8 cellular contexts compared by ENCODE assay signal in genomic region chr5:109407913-109408312, GRCh38. TPM values are rescaled to one million over a fixed set of nuclear protein-coding genes. Genes with fewer than 3 reads are reported as not detected.
A peak's percentile ranks its signal among the peaks of the same experiment; 100 is the strongest.
DNase-seq lines count a peak whose midpoint lies in the region; ATAC-seq and TF ChIP-seq lines count a peak whose summit lies in the region.

No MANE protein-coding gene starts in this region.

- peak in 1 of 3 donors; percentile 46 for DNase-seq in CD4-positive, CD25-positive, alpha-beta regulatory T cell
- DNase-seq in mammary epithelial cell (no peak), NCI-H2171 (lab: John Stamatoyannopoulos, UW) (no peak), posterior vena cava (ENCODE audit: low spot score) (no peak), NCI-H2171 treated with DMSO at 0.1 percent for 48 hours (lab: John Stamatoyannopoulos, UW) (no peak)
- DNase-seq in natural killer cell treated with Interleukin-12 subunit alpha and Interleukin-12 subunit beta and Interleukin-15 and Interleukin-18, amount 100 ng/mL, for 72 hours (ENCODE audit: low spot score) = no peak

- no peak for ATAC-seq in CD4-positive, CD25-positive, alpha-beta regulatory T cell (ENCODE audit: low read depth in 2 of 2)
- ATAC-seq in natural killer cell treated with Interleukin-12 subunit alpha and Interleukin-12 subunit beta and Interleukin-15 and Interleukin-18, amount 100 ng/mL, for 72 hours = no peak
- ATAC-seq in GM19351 (IDR thresholded peaks at IDR 0.05; ENCODE audit: unreplicated experiment) = no peak

- H3K4me1 Mint-ChIP-seq in CD4-positive, CD25-positive, alpha-beta regulatory T cell = peaks cover 32 to 64% (median 50%) of the 10 kb centered on the region in 4 donors
- peaks cover 45 to 56% of the 10 kb centered on the region in 2 donors for H3K4me1 Mint-ChIP-seq in natural killer cell treated with Interleukin-12 subunit alpha and Interleukin-12 subunit beta and Interleukin-15 and Interleukin-18, amount 100 ng/mL, for 72 hours (ENCODE audit: low read depth in 2 of 2)

- H3K9ac ChIP-seq in Loucy (ENCODE audit: low read depth, low read length, poor library complexity, severe bottlenecking) (peak overlapping the region; percentile 84), mammary epithelial cell (ENCODE audit: insufficient read depth, low read length) (peak overlapping the region; percentile 97)

- no peaks in the 10 kb centered on the region for H3K27me3 Mint-ChIP-seq in CD4-positive, CD25-positive, alpha-beta regulatory T cell
- H3K27me3 Mint-ChIP-seq in natural killer cell treated with Interleukin-12 subunit alpha and Interleukin-12 subunit beta and Interleukin-15 and Interleukin-18, amount 100 ng/mL, for 72 hours = no peaks in the 10 kb centered on the region

- H3K36me3 Mint-ChIP-seq in CD4-positive, CD25-positive, alpha-beta regulatory T cell = peaks cover 15% of the 10 kb centered on the region
- H3K36me3 Mint-ChIP-seq in natural killer cell treated with Interleukin-12 subunit alpha and Interleukin-12 subunit beta and Interleukin-15 and Interleukin-18, amount 100 ng/mL, for 72 hours = no peaks in the 10 kb centered on the region

- CTCF ChIA-PET in mammary epithelial cell (lab: Charles Lee; ENCODE audit: low non-redundant PET) = no interaction called here

- no peak overlapping the region for H2AFZ ChIP-seq in Loucy (ENCODE audit: low read length)
- no peak overlapping the region for H2AFZ ChIP-seq in mammary epithelial cell (ENCODE audit: low read depth, low read length)

- TF ChIP-seq CTCF in Loucy (conservative IDR thresholded peaks at IDR 0.05; ENCODE audit: low read length) (no peak), mammary epithelial cell (conservative IDR thresholded peaks at IDR 0.05 in 1 of 2, IDR thresholded peaks at IDR 0.05 in 1 of 2; ENCODE audit: extremely low read depth in 1 of 2, insufficient read depth in 1 of 2, low read depth in 1 of 2, low read length in 2 of 2) (no peak)

- no peaks in the 10 kb centered on the region for H3K36me3 ChIP-seq in CD4-positive, CD25-positive, alpha-beta regulatory T cell (ENCODE audit: control insufficient read depth, insufficient read depth, low read length)
- no peaks in the 10 kb centered on the region for H3K36me3 ChIP-seq in Loucy (ENCODE audit: insufficient read depth, low read length)
- no peaks in the 10 kb centered on the region for H3K36me3 ChIP-seq in mammary epithelial cell (ENCODE audit: insufficient read depth, low read length)

- H3K27me3 ChIP-seq in CD4-positive, CD25-positive, alpha-beta regulatory T cell (ENCODE audit: control insufficient read depth, insufficient read depth, low read length) = no peaks in the 10 kb centered on the region
- H3K27me3 ChIP-seq in Loucy (ENCODE audit: insufficient read depth, low read length, poor library complexity, severe bottlenecking) (no peaks in the 10 kb centered on the region), mammary epithelial cell (ENCODE audit: insufficient read depth, low read length) (no peaks in the 10 kb centered on the region)

- peak overlapping the region; percentile 94 for H3K4me2 ChIP-seq in Loucy (ENCODE audit: low read depth, low read length, poor library complexity, severe bottlenecking)
- peak overlapping the region; percentile 91 for H3K4me2 ChIP-seq in mammary epithelial cell (ENCODE audit: insufficient read depth, low read depth, low read length)

- H3K4me3 ChIP-seq in CD4-positive, CD25-positive, alpha-beta regulatory T cell (ENCODE audit: low read depth, low read length) = peak overlapping the region; percentile 95
- H3K4me3 ChIP-seq in Loucy (ENCODE audit: low read length, poor library complexity, severe bottlenecking) (peak overlapping the region; percentile 85), mammary epithelial cell (replicated peaks in 1 of 3; ENCODE audit: insufficient read depth in 1 of 3, low read depth in 2 of 3, low read length in 3 of 3) (peak overlapping the region; percentile 56 to 95 (median 95))

- intact Hi-C loops in mammary epithelial cell (cut with micrococcal nuclease) = loop anchor here (2.0 to 5.0 kb wide), 2 partner anchors 27 to 59 kb away; no protein-coding TSS in a partner anchor
- intact Hi-C loops in posterior vena cava (cut with DNase I) = no loop called here

- H3K4me1 ChIP-seq in CD4-positive, CD25-positive, alpha-beta regulatory T cell (ENCODE audit: control insufficient read depth, insufficient read depth, low read length, poor library complexity, severe bottlenecking) = peaks cover 46% of the 10 kb centered on the region
- H3K4me1 ChIP-seq in Loucy (ENCODE audit: insufficient read depth, low read length, poor library complexity, severe bottlenecking) (peaks cover 30% of the 10 kb centered on the region), mammary epithelial cell (ENCODE audit: insufficient read depth, low read length) (peaks cover 21% of the 10 kb centered on the region)

- dilution Hi-C loops in mammary epithelial cell (cut with HindIII; ENCODE audit: low sequenced_read_pairs) = no loop called here

- H4K20me1 ChIP-seq in Loucy (ENCODE audit: insufficient read depth, low read length, poor library complexity, severe bottlenecking) (peaks cover 49% of the 10 kb centered on the region), mammary epithelial cell (ENCODE audit: insufficient read depth, low read length) (no peaks in the 10 kb centered on the region)

- H3K79me2 ChIP-seq in Loucy (ENCODE audit: insufficient read depth, low read length) (peaks cover 59% of the 10 kb centered on the region), mammary epithelial cell (ENCODE audit: insufficient read depth, low read length) (peaks cover 63% of the 10 kb centered on the region)

- H3K9me3 ChIP-seq in CD4-positive, CD25-positive, alpha-beta regulatory T cell (ENCODE audit: control insufficient read depth in 2 of 2, low read length in 2 of 2) = no peaks in the 10 kb centered on the region
- H3K9me3 ChIP-seq in Loucy (ENCODE audit: insufficient read depth, low read depth, low read length) = no peaks in the 10 kb centered on the region
- H3K9me3 ChIP-seq in mammary epithelial cell (replicated peaks; ENCODE audit: insufficient read depth, low read length) = no peaks in the 10 kb centered on the region

- 17% methylated on average over 2 of the region's 2 CpGs for WGBS in mammary epithelial cell (ENCODE audit: low coverage, missing lambda C conversion rate)

- no TSS peak for BruUV-seq in mammary epithelial cell (replicated peaks; lab: Mats Ljungman, UMichigan)

- no peaks in the 10 kb centered on the region for H3K9me2 ChIP-seq in Loucy (replicated peaks; ENCODE audit: low read depth, low read length)

- peak overlapping the region; percentile 21 to 100 (median 98) for H3K27ac Mint-ChIP-seq in CD4-positive, CD25-positive, alpha-beta regulatory T cell
- H3K27ac Mint-ChIP-seq in natural killer cell treated with Interleukin-12 subunit alpha and Interleukin-12 subunit beta and Interleukin-15 and Interleukin-18, amount 100 ng/mL, for 72 hours = peak overlapping the region; percentile 97 to 98

- peaks cover 3% of the 10 kb centered on the region; the same call in 1 of the 2 replicates for H3F3A ChIP-seq in Loucy (ENCODE audit: low read depth)

- in situ Hi-C loops in mammary epithelial cell (cut with MboI; ENCODE audit: low sequenced_read_pairs in 2 of 2) = no loop called here

- peak overlapping the region; percentile 99 for H3K27ac ChIP-seq in CD4-positive, CD25-positive, alpha-beta regulatory T cell (ENCODE audit: insufficient read depth, low read length, poor library complexity, severe bottlenecking)
- H3K27ac ChIP-seq in mammary epithelial cell (ENCODE audit: insufficient read depth, low read depth, low read length) = peak overlapping the region; percentile 89

- H3K4me3 Mint-ChIP-seq in CD4-positive, CD25-positive, alpha-beta regulatory T cell = peak overlapping the region; percentile 96 to 100 (median 98)
- H3K4me3 Mint-ChIP-seq in natural killer cell treated with Interleukin-12 subunit alpha and Interleukin-12 subunit beta and Interleukin-15 and Interleukin-18, amount 100 ng/mL, for 72 hours = peak overlapping the region; percentile 99

- H3K9me3 Mint-ChIP-seq in CD4-positive, CD25-positive, alpha-beta regulatory T cell = peaks cover 0 to 4% (median 0%) of the 10 kb centered on the region in 7 donors
- no peaks in the 10 kb centered on the region for H3K9me3 Mint-ChIP-seq in natural killer cell treated with Interleukin-12 subunit alpha and Interleukin-12 subunit beta and Interleukin-15 and Interleukin-18, amount 100 ng/mL, for 72 hours

RNA-seq across cellular contexts. Expression of gene PJA2, which starts 1.9 kb away (rescaled TPM):
- 73.7 TPM for total RNA-seq in CD4-positive, CD25-positive, alpha-beta regulatory T cell
- polyA plus RNA-seq in CD4-positive, CD25-positive, alpha-beta regulatory T cell = 10 to 100 TPM; 56.5 to 65.7 (median 60.6) TPM
- total RNA-seq in mammary epithelial cell = 10 to 100 TPM; 40.3 to 64.5 TPM
- 24.2 TPM for polyA plus RNA-seq in mammary epithelial cell
- polyA minus RNA-seq in mammary epithelial cell = 48.6 TPM
- 10 to 100 TPM; 45.4 to 71.8 TPM for total RNA-seq in natural killer cell treated with Interleukin-12 subunit alpha and Interleukin-12 subunit beta and Interleukin-15 and Interleukin-18, amount 100 ng/mL, for 72 hours
- 100 to 1,000 TPM; 171 to 193 TPM for total RNA-seq in posterior vena cava
